28 cellular contexts compared by ENCODE assay signal in the genomic region with DNA sequence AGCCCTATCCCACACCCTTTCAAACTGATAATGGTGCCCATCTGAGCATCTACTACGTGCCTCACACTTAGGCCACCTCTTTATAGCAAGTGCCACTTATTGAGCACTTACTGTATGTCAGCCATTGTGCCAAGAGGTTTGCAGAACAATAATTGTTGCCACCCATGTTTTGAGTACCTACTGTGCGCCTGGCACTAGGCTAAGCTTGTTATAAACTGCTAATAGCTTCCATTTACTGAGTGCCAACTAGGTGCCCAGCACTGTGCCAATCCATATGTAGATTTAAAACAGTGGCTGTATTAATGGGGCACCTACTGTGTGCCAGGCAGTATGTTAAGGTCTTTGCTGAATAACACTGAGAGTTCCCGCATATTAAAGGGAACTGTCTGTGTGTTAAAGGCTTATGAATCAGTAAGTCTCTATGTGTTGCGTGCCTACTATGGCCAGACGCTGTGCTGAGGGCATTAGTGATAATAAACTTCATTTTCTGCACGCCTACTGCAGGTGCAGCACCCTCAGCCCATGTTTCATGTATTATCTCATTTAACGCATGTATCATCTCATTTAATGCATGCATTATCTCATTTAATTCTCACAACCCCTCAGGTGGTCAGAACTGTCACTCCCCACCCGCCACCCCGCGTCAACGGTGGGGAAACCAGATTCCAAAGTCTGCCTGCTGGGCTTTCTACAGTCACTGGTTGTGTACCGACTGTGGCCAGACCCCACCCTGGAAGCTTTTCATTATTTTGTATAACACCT.
"Had no signal": no experiment of that assay in that cellular context is flagged by ENCODE, and none has a peak within 500 bp of the region (broad histone marks: within the 10 kb centered on the region; RNA-seq: fewer than 3 reads in every experiment).

No MANE protein-coding gene starts in this region.

- H3K9me3 ChIP-seq: gastroesophageal sphincter, heart right ventricle had no signal

- DNase-seq: activated B cell treated with CpG ODN at 0.5 μM for 24 hours; activated CD4-positive, alpha-beta T cell treated with anti-CD3 and anti-CD28 coated beads for 48 hours; activated CD4-positive, alpha-beta T cell treated with anti-CD3 and anti-CD28 coated beads, Interleukin-2, amount 50 U/mL, for 1 hour; activated CD4-positive, alpha-beta T cell treated with anti-CD3 and anti-CD28 coated beads, Interleukin-2, amount 50 U/mL, for 48 hours; activated CD8-positive, alpha-beta memory T cell treated with anti-CD3 and anti-CD28 coated beads for 24 hours; activated CD8-positive, alpha-beta T cell treated with anti-CD3 and anti-CD28 coated beads for 36 hours; activated effector memory CD4-positive, alpha-beta T cell treated with Interleukin-2 at 50 U/mL for 16 hours; activated gamma-delta T cell treated with Interleukin-2 at 50 U/mL for 16 hours; activated naive CD4-positive, alpha-beta T cell treated with anti-CD3 and anti-CD28 coated beads, Interleukin-2, amount 50 U/mL, for 16 hours; activated naive CD4-positive, alpha-beta T cell treated with Interleukin-2 at 50 U/mL for 16 hours; activated T-cell treated with anti-CD3 and anti-CD28 coated beads, Interleukin-2, amount 50 U/mL, for 4 hours; amniotic stem cell; anterior cingulate cortex; brain microvascular endothelial cell; effector CD4-positive, alpha-beta T cell; effector memory CD8-positive, alpha-beta T cell; erythroblast; foreskin melanocyte; heart right ventricle; T1000; WERI-Rb-1 had no signal

- H3K4me2 ChIP-seq: hepatocyte had no signal

- H3K27ac ChIP-seq: brain microvascular endothelial cell, coronary artery, esophagus muscularis mucosa, gastroesophageal sphincter, heart right ventricle, hepatocyte, WERI-Rb-1 had no signal

- ATAC-seq: activated CD4-positive, CD25-positive, alpha-beta regulatory T cell treated with anti-CD3 and anti-CD28 coated beads, Interleukin-2, amount 50 U/mL, for 24 hours; activated CD8-positive, alpha-beta T cell treated with anti-CD3 and anti-CD28 coated beads for 36 hours; activated T-cell treated with anti-CD3 and anti-CD28 coated beads, Interleukin-2, amount 50 U/mL, for 4 hours; activated T-helper 17 cell treated with anti-CD3 and anti-CD28 coated beads, Interleukin-2, amount 50 U/mL, for 72 hours; effector memory CD8-positive, alpha-beta T cell; gastroesophageal sphincter; heart right ventricle had no signal

- H3K4me1 ChIP-seq: esophagus muscularis mucosa, gastroesophageal sphincter, heart right ventricle had no signal

- H3K4me3 ChIP-seq: coronary artery, esophagus muscularis mucosa, gastroesophageal sphincter, heart right ventricle, hepatocyte had no signal

- H3K79me2 ChIP-seq: hepatocyte had no signal

- H2AFZ ChIP-seq: hepatocyte had no signal

- H3K27me3 ChIP-seq: brain microvascular endothelial cell, esophagus muscularis mucosa, gastroesophageal sphincter, heart right ventricle, hepatocyte had no signal

- FAIRE-seq: astrocyte had no signal
